11 cellular contexts compared by ENCODE assay signal in the genomic region with DNA sequence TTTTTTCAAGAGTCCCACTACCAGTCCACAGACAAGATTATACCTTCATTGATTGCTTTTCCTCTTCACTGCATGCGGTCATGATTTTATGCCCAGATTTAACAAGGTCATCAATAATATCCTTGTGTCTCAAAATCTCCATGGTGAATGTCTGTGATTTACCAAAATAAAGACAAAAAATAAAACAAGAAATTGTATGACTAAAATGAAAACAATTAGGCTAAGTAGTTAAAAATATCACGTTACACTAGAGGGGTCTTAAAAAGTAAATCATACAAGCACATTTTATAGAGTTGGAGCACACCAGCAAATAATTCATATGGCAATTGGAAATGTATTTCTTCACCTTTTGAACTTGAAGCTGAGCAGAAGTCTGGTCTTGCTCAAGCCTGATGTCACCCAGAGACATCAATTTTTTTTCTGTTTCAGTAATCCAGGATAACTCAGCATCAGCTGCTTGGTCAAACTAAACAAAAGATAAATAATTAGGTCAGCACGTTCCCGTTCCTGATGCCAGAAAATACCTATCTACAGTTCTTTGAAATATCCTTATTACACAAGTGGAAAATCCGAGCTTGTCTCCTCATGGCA.
DNase-seq lines count a peak whose midpoint lies in the region; ATAC-seq and TF ChIP-seq lines count a peak whose summit lies in the region.
"Had no signal": no experiment of that assay in that cellular context is flagged by ENCODE, and none has a peak within 500 bp of the region (broad histone marks: within the 10 kb centered on the region; RNA-seq: fewer than 3 reads in every experiment).

No MANE protein-coding gene starts in this region.

- no peaks in the 10 kb centered on the region for H3K9me3 ChIP-seq in ascending aorta
- H3K9me3 ChIP-seq in CD8-positive, alpha-beta T cell (ENCODE audit: low read length) = no peaks in the 10 kb centered on the region

- peaks cover 6 to 39% of the 10 kb centered on the region in 2 donors for H3K36me3 ChIP-seq in ascending aorta
- H3K36me3 ChIP-seq in CD8-positive, alpha-beta T cell (ENCODE audit: insufficient read depth, low read length) = no peaks in the 10 kb centered on the region

- DNase-seq in AG20443 (ENCODE audit: low spot score) (peak; percentile 13), NCI-H1417 treated with DMSO at 0.1 percent for 48 hours (lab: John Stamatoyannopoulos, UW) (peak; percentile 99), ascending aorta (ENCODE audit: low spot score in 2 of 2) (no peak), left kidney (ENCODE audit: low read depth, low spot score) (peak; percentile 40), sciatic nerve (ENCODE audit: low spot score) (no peak)
- DNase-seq in CD8-positive, alpha-beta T cell = no peak
- DNase-seq: caudate nucleus had no signal

- TF ChIP-seq CTCF in ascending aorta (IDR thresholded peaks at IDR 0.05) = no peak
- no peak for TF ChIP-seq CTCF in CD8-positive, alpha-beta T cell (IDR thresholded peaks at IDR 0.05)

- H3K27ac ChIP-seq in ascending aorta = peak overlapping the region; percentile 29 to 43
- no peak overlapping the region for H3K27ac ChIP-seq in CD8-positive, alpha-beta T cell (ENCODE audit: low read depth, low read length)

- H3K27ac Mint-ChIP-seq in CD8-positive, alpha-beta T cell = no peak overlapping the region
- H3K27ac Mint-ChIP-seq: activated T-helper 2 cell treated with anti-CD3 and anti-CD28 coated beads, Interferon-gamma antibody, Interleukin-2, Interleukin-4, amounts not matched to agents 10 μg/mL and 5 μg/mL and 100 μg/mL, durations not matched to agents 14 hours and 24 hours and 36 hours had no signal

- no peaks in the 10 kb centered on the region for H3K27me3 ChIP-seq in ascending aorta
- H3K27me3 ChIP-seq in CD8-positive, alpha-beta T cell (ENCODE audit: insufficient read depth, low read length) = no peaks in the 10 kb centered on the region

- intact Hi-C loops in ascending aorta (cut with DNase I) = no loop called here
- intact Hi-C loops in sciatic nerve (cut with DNase I) = no loop called here
- intact Hi-C loops in CD8-positive, alpha-beta T cell (cut with DNase I, micrococcal nuclease) = no loop called here

- no peak overlapping the region for H3K4me3 Mint-ChIP-seq in CD8-positive, alpha-beta T cell

- POLR2A ChIA-PET in CD8-positive, alpha-beta T cell (lab: Charles Lee) = no interaction called here

- peaks cover 15% of the 10 kb centered on the region for H3K9me3 Mint-ChIP-seq in CD8-positive, alpha-beta T cell
- H3K9me3 Mint-ChIP-seq: activated T-helper 2 cell treated with anti-CD3 and anti-CD28 coated beads, Interferon-gamma antibody, Interleukin-2, Interleukin-4, amounts not matched to agents 10 μg/mL and 5 μg/mL and 100 μg/mL, durations not matched to agents 14 hours and 24 hours and 36 hours had no signal

- CTCF ChIA-PET in CD8-positive, alpha-beta T cell (lab: Charles Lee) = no interaction called here

- ATAC-seq in GM18858 (IDR thresholded peaks at IDR 0.05; ENCODE audit: unreplicated experiment) = no peak
- ATAC-seq in sciatic nerve = no peak
- no peak for ATAC-seq in CD8-positive, alpha-beta T cell
- no peak for ATAC-seq in HG03432 (IDR thresholded peaks at IDR 0.05; ENCODE audit: unreplicated experiment)
- ATAC-seq: activated CD4-positive, CD25-positive, alpha-beta regulatory T cell treated with anti-CD3 and anti-CD28 coated beads, Interleukin-2, amount 50 U/mL, for 24 hours had no signal

- H3K36me3 Mint-ChIP-seq in CD8-positive, alpha-beta T cell = no peaks in the 10 kb centered on the region

- H3K4me1 ChIP-seq in ascending aorta = peaks cover 5 to 42% of the 10 kb centered on the region in 2 donors
- H3K4me1 ChIP-seq in CD8-positive, alpha-beta T cell (ENCODE audit: insufficient read depth, low read length) = no peaks in the 10 kb centered on the region

- H3K4me3 ChIP-seq in ascending aorta = no peak overlapping the region
- no peak overlapping the region for H3K4me3 ChIP-seq in CD8-positive, alpha-beta T cell (ENCODE audit: low read depth, low read length)

- no peaks in the 10 kb centered on the region for H3K27me3 Mint-ChIP-seq in CD8-positive, alpha-beta T cell (ENCODE audit: low read depth)

- H3K4me1 Mint-ChIP-seq in CD8-positive, alpha-beta T cell (ENCODE audit: low read depth) = no peaks in the 10 kb centered on the region

Comparison
In these comparisons a context has a peak if more than half of its experiments do, and no peak if none do; other contexts are left out.
1. DNase-seq: peak in AG20443 (single experiment), NCI-H1417 treated with DMSO at 0.1 percent for 48 hours (single experiment) and left kidney (single experiment); none in ascending aorta (0 of 2), sciatic nerve (single experiment) and CD8-positive, alpha-beta T cell (0 of 7).